ENCODE assay signal across 9 cellular contexts in genomic region chr9:130701059-130702022, GRCh38. TPM values are rescaled to one million over a fixed set of nuclear protein-coding genes. Genes with fewer than 3 reads are reported as not detected.
DNase-seq lines count a peak whose midpoint lies in the region; ATAC-seq and TF ChIP-seq lines count a peak whose summit lies in the region.
"Had no signal": no experiment of that assay in that cellular context is flagged by ENCODE, and none has a peak within 500 bp of the region (broad histone marks: within the 10 kb centered on the region; RNA-seq: fewer than 3 reads in every experiment).

No MANE protein-coding gene starts in this region.

- no peak overlapping the region for H3K4me3 Mint-ChIP-seq in activated CD4-positive, alpha-beta T cell treated with anti-CD3 and anti-CD28 coated beads, Interleukin-2, amount 10 ng/mL, durations not matched to agents 24 days and 14 days

- peak; percentile 68 to 84 for DNase-seq in NCI-H2081 (lab: John Stamatoyannopoulos, UW)
- DNase-seq in NCI-H2081 treated with DMSO at 0.1 percent for 48 hours (lab: John Stamatoyannopoulos, UW), result no peak
- peak; percentile 46 for DNase-seq in NCI-H2171 (lab: John Stamatoyannopoulos, UW)
- DNase-seq in activated CD4-positive, alpha-beta T cell treated with anti-CD3 and anti-CD28 coated beads, Interleukin-2, amount 10 ng/mL, durations not matched to agents 24 days and 14 days, result peak; percentile 91
- peak; percentile 65 to 71 (median 65) for DNase-seq in right lobe of liver
- peak; percentile 54 to 63 (median 59) for DNase-seq in stimulated activated CD4-positive, alpha-beta T cell treated with anti-CD3 and anti-CD28 coated beads, TNF-alpha, amount 100 ng/mL, for 24 hours (ENCODE audit: low read depth in 3 of 3)

- 44% methylated on average over 11 of the region's 13 CpGs for WGBS in right lobe of liver (ENCODE audit: insufficient coverage, low coverage, low lambda C conversion rate, missing lambda C conversion rate)

- no peaks in the 10 kb centered on the region for H3K27me3 ChIP-seq in right lobe of liver
- H3K27me3 ChIP-seq: BLaER1 treated with 17β-estradiol and CSF1 and Interleukin-3, amounts not matched to agents 10 nM and 100 nM had no signal

- no peak overlapping the region for H3K27ac Mint-ChIP-seq in activated CD4-positive, alpha-beta T cell treated with anti-CD3 and anti-CD28 coated beads, Interleukin-2, amount 10 ng/mL, durations not matched to agents 24 days and 14 days

- H3K4me1 ChIP-seq in right lobe of liver, result peaks cover 0 to 14% (median 6%) of the 10 kb centered on the region in 4 donors

- H3K9me3 ChIP-seq in right lobe of liver, result no peaks in the 10 kb centered on the region
- H3K9me3 ChIP-seq: BLaER1 treated with 17β-estradiol and CSF1 and Interleukin-3, amounts not matched to agents 10 nM and 100 nM had no signal

- intact Hi-C loops in activated CD4-positive, alpha-beta T cell treated with anti-CD3 and anti-CD28 coated beads, Interleukin-2, amount 10 ng/mL, durations not matched to agents 24 days and 14 days (cut with micrococcal nuclease), result no loop called here
- intact Hi-C loops in right lobe of liver (cut with DNase I), result loop anchor here in 1 of 2 donors (10.0 kb wide), 1 partner anchor 63 kb away; no protein-coding TSS in a partner anchor

- no peak for TF ChIP-seq POLR2A in right lobe of liver (IDR thresholded peaks at IDR 0.05)

- TF ChIP-seq CTCF in right lobe of liver (IDR thresholded peaks at IDR 0.05), result peak; percentile 61 to 91 (median 84)

- ATAC-seq in right lobe of liver (peak; percentile 70 to 73 (median 72)), HG02885 (IDR thresholded peaks at IDR 0.05; ENCODE audit: poor library complexity, unreplicated experiment) (no peak)

- no peaks in the 10 kb centered on the region for H3K27me3 Mint-ChIP-seq in activated CD4-positive, alpha-beta T cell treated with anti-CD3 and anti-CD28 coated beads, Interleukin-2, amount 10 ng/mL, durations not matched to agents 24 days and 14 days

- peaks cover 0 to 49% (median 22%) of the 10 kb centered on the region in 4 donors for H3K36me3 ChIP-seq in right lobe of liver

- H3K27ac ChIP-seq in cingulate gyrus (ENCODE audit: low read depth, low read length), result peak overlapping the region; percentile 1
- H3K27ac ChIP-seq in right lobe of liver, result no peak overlapping the region
- H3K27ac ChIP-seq: BLaER1 treated with 17β-estradiol and CSF1 and Interleukin-3, amounts not matched to agents 10 nM and 100 nM had no signal

- peaks cover 16% of the 10 kb centered on the region for H3K4me1 Mint-ChIP-seq in activated CD4-positive, alpha-beta T cell treated with anti-CD3 and anti-CD28 coated beads, Interleukin-2, amount 10 ng/mL, durations not matched to agents 24 days and 14 days

- no peak overlapping the region for H3K4me3 ChIP-seq in right lobe of liver
- H3K4me3 ChIP-seq: BLaER1 treated with 17β-estradiol and CSF1 and Interleukin-3, amounts not matched to agents 10 nM and 100 nM had no signal

- H3K36me3 Mint-ChIP-seq in activated CD4-positive, alpha-beta T cell treated with anti-CD3 and anti-CD28 coated beads, Interleukin-2, amount 10 ng/mL, durations not matched to agents 24 days and 14 days (ENCODE audit: low read depth), result peaks cover 73% of the 10 kb centered on the region

- H3K9me3 Mint-ChIP-seq in activated CD4-positive, alpha-beta T cell treated with anti-CD3 and anti-CD28 coated beads, Interleukin-2, amount 10 ng/mL, durations not matched to agents 24 days and 14 days, result no peaks in the 10 kb centered on the region

RNA-seq across cellular contexts. Expression of gene EXOSC2, which starts 7.8 kb away (rescaled TPM):
- 109 and 110 TPM in 2 replicates for total RNA-seq in activated CD4-positive, alpha-beta T cell treated with anti-CD3 and anti-CD28 coated beads, Interleukin-2, amount 10 ng/mL, durations not matched to agents 24 days and 14 days
- 10 to 100 TPM in 5 of 6 experiments, 1 to 10 TPM in 1; 9.3 to 15.9 (median 13.3) TPM for total RNA-seq in right lobe of liver

RNA-seq across cellular contexts. Expression of gene PRDM12, which starts 36.9 kb away (rescaled TPM):
- total RNA-seq in activated CD4-positive, alpha-beta T cell treated with anti-CD3 and anti-CD28 coated beads, Interleukin-2, amount 10 ng/mL, durations not matched to agents 24 days and 14 days, result 0.21 and 0.28 TPM in 2 replicates
- total RNA-seq in right lobe of liver, result under 1 TPM in 1 of 6 experiments, not detected in 5; 0.15 TPM
